In the genomic region with DNA sequence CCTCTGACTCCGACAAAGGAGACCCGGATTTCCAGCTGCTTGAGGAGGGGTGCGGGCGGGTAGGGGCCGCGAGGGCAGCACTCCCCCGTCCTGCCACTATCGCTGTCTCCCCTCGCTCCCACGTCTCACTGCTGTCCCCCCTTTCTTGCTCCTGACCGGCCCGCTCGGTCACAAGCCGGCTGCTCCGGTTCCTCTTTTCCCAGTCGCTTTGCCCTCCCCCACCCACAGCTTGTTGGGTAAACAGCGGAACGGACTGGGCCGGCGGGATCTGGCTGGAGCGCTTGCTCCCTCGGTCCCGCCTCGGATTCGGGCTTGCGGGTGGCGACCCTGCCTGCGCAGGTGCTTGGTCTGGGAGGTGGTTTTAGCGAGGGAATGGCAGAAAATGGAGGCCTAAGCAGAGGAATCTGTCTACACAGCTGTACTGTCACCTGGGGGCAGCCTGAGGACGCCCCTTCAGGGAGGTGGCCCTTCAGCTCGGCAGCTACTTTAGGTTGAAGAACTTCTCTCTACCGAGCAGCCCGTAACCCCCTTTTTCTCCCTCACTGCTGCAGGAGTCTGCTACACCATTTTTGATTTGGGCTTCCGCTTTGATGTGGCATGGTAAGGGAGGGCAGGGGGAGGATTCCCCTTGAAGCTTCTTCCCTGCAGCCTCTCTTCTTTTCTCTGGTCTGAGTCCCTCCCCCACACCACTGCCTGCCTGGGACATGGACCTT, we compare ENCODE assay signal across 8 cellular contexts. TPM values are rescaled to one million over a fixed set of nuclear protein-coding genes. Genes with fewer than 3 reads are reported as not detected.
DNase-seq lines count a peak whose midpoint lies in the region; ATAC-seq and TF ChIP-seq lines count a peak whose summit lies in the region.

No MANE protein-coding gene starts in this region.

- H3K4me3 ChIP-seq in HFF-Myc (replicated peaks; ENCODE audit: low read depth, low read length): peak overlapping the region; percentile 86
- H3K4me3 ChIP-seq in colonic mucosa: peak overlapping the region; percentile 82
- H3K4me3 ChIP-seq in liver (ENCODE audit: low read depth in 1 of 3, low read length in 3 of 3): peak overlapping the region; percentile 88 to 93 (median 88)

- peak overlapping the region; percentile 94 for H3K27ac Mint-ChIP-seq in Calu3 (ENCODE audit: unreplicated experiment)
- H3K27ac Mint-ChIP-seq in stimulated activated naive CD8-positive, alpha-beta T cell treated with anti-CD3 and anti-CD28 coated beads, Interleukin-15, amount 100 ng/mL, for 72 hours: peak overlapping the region; percentile 66 to 83

- peaks cover 55% of the 10 kb centered on the region for H3K4me1 Mint-ChIP-seq in Calu3 (ENCODE audit: low read depth, unreplicated experiment)
- peaks cover 70% of the 10 kb centered on the region for H3K4me1 Mint-ChIP-seq in stimulated activated naive CD8-positive, alpha-beta T cell treated with anti-CD3 and anti-CD28 coated beads, Interleukin-15, amount 100 ng/mL, for 72 hours

- H3K36me3 ChIP-seq in colonic mucosa: no peaks in the 10 kb centered on the region
- H3K36me3 ChIP-seq in liver (ENCODE audit: control insufficient read depth in 4 of 4, insufficient read depth in 3 of 4, low read depth in 1 of 4, low read length in 3 of 4): peaks cover 5 to 21% (median 12%) of the 10 kb centered on the region in 4 donors

- H3K4me1 ChIP-seq in colonic mucosa (peaks cover 29% of the 10 kb centered on the region), liver (ENCODE audit: control insufficient read depth in 4 of 4, insufficient read depth in 4 of 4, low read length in 3 of 4) (peaks cover 9 to 61% (median 51%) of the 10 kb centered on the region in 4 donors)

- H3K27me3 Mint-ChIP-seq in Calu3 (ENCODE audit: unreplicated experiment): no peaks in the 10 kb centered on the region
- H3K27me3 Mint-ChIP-seq in stimulated activated naive CD8-positive, alpha-beta T cell treated with anti-CD3 and anti-CD28 coated beads, Interleukin-15, amount 100 ng/mL, for 72 hours: no peaks in the 10 kb centered on the region

- 3% methylated on average over 34 of the region's 34 CpGs for WGBS in liver

- H3K36me3 Mint-ChIP-seq in Calu3 (ENCODE audit: insufficient read depth, unreplicated experiment): peaks cover 78% of the 10 kb centered on the region

- no peaks in the 10 kb centered on the region for H3K9me3 Mint-ChIP-seq in Calu3 (ENCODE audit: low read depth, unreplicated experiment)
- no peaks in the 10 kb centered on the region for H3K9me3 Mint-ChIP-seq in stimulated activated naive CD8-positive, alpha-beta T cell treated with anti-CD3 and anti-CD28 coated beads, Interleukin-15, amount 100 ng/mL, for 72 hours

- CTCF ChIA-PET in Calu3 (lab: Charles Lee): interaction anchor here (0.8 to 1.1 kb wide), 2 partner anchors 73 to 212 kb away, joined by 3 to 4 read pairs; no protein-coding TSS in a partner anchor

- H3K9ac ChIP-seq in colonic mucosa (ENCODE audit: low read depth in 2 of 2, low read length in 2 of 2) (peak overlapping the region; percentile 91 to 97), liver (ENCODE audit: low read depth in 1 of 2, low read length in 2 of 2) (peak overlapping the region; percentile 69 to 91)

- TSS peak; percentile 25 for BruUV-seq in Calu3 (replicated peaks; lab: Mats Ljungman, UMichigan)

- TF ChIP-seq CTCF in Calu3 (IDR thresholded peaks at IDR 0.05; ENCODE audit: unreplicated experiment) (no peak), HFF-Myc (IDR thresholded peaks at IDR 0.05; ENCODE audit: low read depth, low read length, missing control alignments) (no peak), colonic mucosa (IDR thresholded peaks at IDR 0.05) (no peak), liver (IDR thresholded peaks at IDR 0.05; ENCODE audit: low read depth, low read length, missing input control) (no peak)

- intact Hi-C loops in Calu3 (cut with micrococcal nuclease; ENCODE audit: unreplicated experiment): no loop called here
- intact Hi-C loops in colonic mucosa (cut with DNase I): no loop called here

- peak overlapping the region; percentile 91 for H3K4me3 Mint-ChIP-seq in Calu3 (ENCODE audit: low read depth, unreplicated experiment)
- peak overlapping the region; percentile 94 to 95 for H3K4me3 Mint-ChIP-seq in stimulated activated naive CD8-positive, alpha-beta T cell treated with anti-CD3 and anti-CD28 coated beads, Interleukin-15, amount 100 ng/mL, for 72 hours

- H3K27me3 ChIP-seq in colonic mucosa (no peaks in the 10 kb centered on the region), liver (ENCODE audit: control insufficient read depth in 4 of 4, insufficient read depth in 4 of 4, low read length in 3 of 4) (no peaks in the 10 kb centered on the region)

- H3K27ac ChIP-seq in colonic mucosa: peak overlapping the region; percentile 78
- peak overlapping the region; percentile 93 to 96 for H3K27ac ChIP-seq in liver (ENCODE audit: low read depth in 1 of 2, low read length in 2 of 2)

- no peak for TF ChIP-seq RAD21 in liver (IDR thresholded peaks at IDR 0.05)

- no peaks in the 10 kb centered on the region for H3K9me3 ChIP-seq in colonic mucosa
- no peaks in the 10 kb centered on the region for H3K9me3 ChIP-seq in liver (ENCODE audit: control insufficient read depth in 4 of 4, low read length in 3 of 4)

- peak; percentile 30 for DNase-seq in Calu3
- DNase-seq in HFF-Myc (ENCODE audit: extremely low read depth, low read depth): no peak
- DNase-seq in SW480 (ENCODE audit: low spot score): peak; percentile 40
- DNase-seq in colonic mucosa: peak; percentile 84
- DNase-seq in stimulated activated naive CD8-positive, alpha-beta T cell treated with anti-CD3 and anti-CD28 coated beads, Interleukin-15, amount 100 ng/mL, for 72 hours: peak in 1 of 2 donors; percentile 29

- peak; percentile 1 for ATAC-seq in stimulated activated naive CD8-positive, alpha-beta T cell treated with anti-CD3 and anti-CD28 coated beads, Interleukin-15, amount 100 ng/mL, for 72 hours
- ATAC-seq in HG02759 (IDR thresholded peaks at IDR 0.05; ENCODE audit: unreplicated experiment) (no peak), GM21447 (IDR thresholded peaks at IDR 0.05; ENCODE audit: unreplicated experiment) (no peak)

TF ChIP-seq in liver, 16 proteins besides CTCF, POLR2A, EP300 and RAD21:
- no peak for TF ChIP-seq TAF1 (conservative IDR thresholded peaks at IDR 0.05)
- TF ChIP-seq EGR1 (IDR thresholded peaks at IDR 0.05; ENCODE audit: low read depth in 2 of 2): no peak
- peak; percentile 12 for TF ChIP-seq YY1 (IDR thresholded peaks at IDR 0.05)
- TF ChIP-seq FOXA2 (IDR thresholded peaks at IDR 0.05): peak; percentile 53
- peak; percentile 30 for TF ChIP-seq FOXA1 (IDR thresholded peaks at IDR 0.05)

RNA-seq across cellular contexts. Expression of gene ATP6V0B, which starts 0.6 kb away (rescaled TPM):
- 141 and 155 TPM in 2 replicates for total RNA-seq in Calu3 (2022)
- 100 to 1,000 TPM; 183 to 270 TPM for total RNA-seq in colonic mucosa
- 10 to 100 TPM; 69.5 to 99.5 TPM for total RNA-seq in liver
- polyA plus RNA-seq in liver: 100 to 1,000 TPM; 158 to 277 TPM

RNA-seq across cellular contexts. Expression of gene B4GALT2, which starts 3.6 kb away (rescaled TPM):
- total RNA-seq in Calu3 (2022): 47.1 and 50.9 TPM in 2 replicates
- 10 to 100 TPM; 26.6 to 38.5 TPM for total RNA-seq in colonic mucosa
- 10 to 100 TPM; 12.8 to 19.4 TPM for total RNA-seq in liver
- 10 to 100 TPM in 1 of 2 donors, 1 to 10 TPM in 1; 2.9 to 31.5 TPM for polyA plus RNA-seq in liver

RNA-seq across cellular contexts. Expression of gene DPH2, which starts 5.6 kb away (rescaled TPM):
- total RNA-seq in Calu3 (2022) (41.2 and 43.3 TPM in 2 replicates), colonic mucosa (10 to 100 TPM; 11.5 to 43.1 TPM), liver (10 to 100 TPM in 1 of 2 donors, 1 to 10 TPM in 1; 9.3 to 20.9 TPM)
- 10 to 100 TPM; 13.0 to 17.7 TPM for polyA plus RNA-seq in liver

RNA-seq across cellular contexts. Expression of gene CCDC24, which starts 16.0 kb away (rescaled TPM):
- total RNA-seq in Calu3 (2022) (19.7 and 20.2 TPM in 2 replicates), colonic mucosa (10 to 100 TPM; 20.3 to 24.6 TPM), liver (1 to 10 TPM in 1 of 2 donors, under 1 TPM in 1; 0.92 to 4.2 TPM)
- 1 to 10 TPM; 2.2 to 2.5 TPM for polyA plus RNA-seq in liver

RNA-seq across cellular contexts. Expression of gene IPO13, which starts 28.7 kb away (rescaled TPM):
- total RNA-seq in Calu3 (2022) (24.2 and 28.5 TPM in 2 replicates), colonic mucosa (10 to 100 TPM; 17.3 to 27.9 TPM), liver (10 to 100 TPM in 1 of 2 donors, 1 to 10 TPM in 1; 9.1 to 15.1 TPM)
- polyA plus RNA-seq in liver: 10 to 100 TPM in 1 of 2 donors, 1 to 10 TPM in 1; 8.6 to 12.0 TPM
